In the genomic region with DNA sequence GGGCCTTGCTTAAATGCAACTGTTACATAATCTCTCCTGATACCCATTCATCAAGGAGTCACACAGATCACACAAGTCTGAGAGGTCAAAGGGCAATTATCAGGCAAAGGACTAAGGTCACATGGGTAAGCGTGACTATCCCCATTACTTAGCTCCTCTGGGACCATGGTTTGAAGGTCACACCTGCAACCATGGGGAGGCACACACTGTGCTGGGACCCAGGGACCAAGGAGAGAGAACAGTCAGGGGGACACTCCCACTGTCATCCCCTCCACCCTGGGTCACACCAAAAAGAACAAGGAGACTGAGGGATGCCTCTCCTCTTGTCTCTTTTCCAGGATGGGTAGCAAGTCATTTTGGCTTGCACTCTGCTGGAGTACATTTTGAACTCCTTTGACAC, we compare ENCODE assay signal across 1 cellular context.
TF ChIP-seq lines count a peak whose summit lies in the region.

No MANE protein-coding gene starts in this region.

TF ChIP-seq in Ishikawa, 13 proteins besides CTCF, POLR2A, EP300 and RAD21 (continued from another document):
- TF ChIP-seq, protein P1, sequence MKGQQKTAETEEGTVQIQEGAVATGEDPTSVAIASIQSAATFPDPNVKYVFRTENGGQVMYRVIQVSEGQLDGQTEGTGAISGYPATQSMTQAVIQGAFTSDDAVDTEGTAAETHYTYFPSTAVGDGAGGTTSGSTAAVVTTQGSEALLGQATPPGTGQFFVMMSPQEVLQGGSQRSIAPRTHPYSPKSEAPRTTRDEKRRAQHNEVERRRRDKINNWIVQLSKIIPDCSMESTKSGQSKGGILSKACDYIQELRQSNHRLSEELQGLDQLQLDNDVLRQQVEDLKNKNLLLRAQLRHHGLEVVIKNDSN (IDR thresholded peaks at IDR 0.05): peak; percentile 19; the same call in 1 of the 2 replicates
- TF ChIP-seq TCF12 (IDR thresholded peaks at IDR 0.05; ENCODE audit: low read depth) (no peak), TEAD4 (IDR thresholded peaks at IDR 0.05) (no peak), TAF1 (IDR thresholded peaks at IDR 0.05; ENCODE audit: low read depth) (no peak)
